ENCODE assay signal across 15 cellular contexts in genomic region chr14:68651652-68652432, GRCh38.
DNase-seq lines count a peak whose midpoint lies in the region; ATAC-seq and TF ChIP-seq lines count a peak whose summit lies in the region.
"Had no signal": no experiment of that assay in that cellular context is flagged by ENCODE, and none has a peak within 500 bp of the region (broad histone marks: within the 10 kb centered on the region; RNA-seq: fewer than 3 reads in every experiment).

No MANE protein-coding gene starts in this region.

- H3K9me3 ChIP-seq in heart right ventricle (no peaks in the 10 kb centered on the region), ovary (no peaks in the 10 kb centered on the region)

- peak; percentile 13 for TF ChIP-seq POLR2A in ovary (IDR thresholded peaks at IDR 0.05)

- intact Hi-C loops in heart right ventricle (cut with DNase I) (no loop called here), ovary (cut with DNase I) (loop anchor here in 3 of 4 donors (10.0 kb wide), 3 partner anchors 87 to 257 kb away; no protein-coding TSS in a partner anchor)

- WGBS in heart right ventricle, 2 donors, result 54 to 65% methylated on average over 22 of the region's 22 CpGs
- 43 to 46% (median 44%) methylated on average over 22 of the region's 22 CpGs for WGBS in ovary, 3 donors

- H3K27me3 ChIP-seq in heart right ventricle (no peaks in the 10 kb centered on the region), ovary (no peaks in the 10 kb centered on the region)

- peak overlapping the region; percentile 50 to 79 (median 70) for H3K27ac ChIP-seq in heart right ventricle
- H3K27ac ChIP-seq in ovary, result peak overlapping the region; percentile 46 to 80

- no peak for TF ChIP-seq EP300 in ovary (IDR thresholded peaks at IDR 0.05)

- H3K4me1 ChIP-seq in heart right ventricle (peaks cover 10 to 47% (median 40%) of the 10 kb centered on the region in 9 donors), ovary (ENCODE audit: insufficient read depth) (peaks cover 40% of the 10 kb centered on the region)

- peak; percentile 37 for DNase-seq in activated CD8-positive, alpha-beta memory T cell treated with anti-CD3 and anti-CD28 coated beads for 24 hours
- no peak for DNase-seq in activated CD8-positive, alpha-beta memory T cell treated with anti-CD3 and anti-CD28 coated beads, Interleukin-2, amount 50 U/mL, for 48 hours
- DNase-seq in heart right ventricle (no peak), ovary (peak; percentile 65 to 75 (median 71)), ureter (ENCODE audit: low spot score) (peak; percentile 47), hippocampal formation (lab: John Stamatoyannopoulos, UW) (no peak), COR-L47 (lab: John Stamatoyannopoulos, UW) (no peak), MV-4-11 (lab: John Stamatoyannopoulos, UW) (no peak)
- DNase-seq: activated CD4-positive, CD25-positive, alpha-beta regulatory T cell; activated gamma-delta T cell; DMS53; HFFc6; kidney; NCI-H1694 treated with DMSO at 0.1 percent for 48 hours; stimulated activated CD4-positive, alpha-beta T cell treated with anti-CD3 and anti-CD28 coated beads, Interleukin-4, amount 100 ng/mL, for 24 hours had no signal

- no peak overlapping the region for H3K4me3 ChIP-seq in heart right ventricle
- no peak overlapping the region for H3K4me3 ChIP-seq in ovary

- TF ChIP-seq CTCF in heart right ventricle (IDR thresholded peaks at IDR 0.05) (no peak), ovary (IDR thresholded peaks at IDR 0.05) (no peak)

- H3K36me3 ChIP-seq in heart right ventricle (no peaks in the 10 kb centered on the region), ovary (no peaks in the 10 kb centered on the region)

- peak; percentile 40 to 74 (median 60) for ATAC-seq in heart right ventricle

Comparison
In these comparisons a context has a peak if more than half of its experiments do, and no peak if none do; other contexts are left out.
1. DNase-seq: peak in activated CD8-positive, alpha-beta memory T cell treated with anti-CD3 and anti-CD28 coated beads for 24 hours (single experiment), ovary (5 of 5) and ureter (single experiment); none in activated CD8-positive, alpha-beta memory T cell treated with anti-CD3 and anti-CD28 coated beads, Interleukin-2, amount 50 U/mL, for 48 hours (single experiment), heart right ventricle (0 of 2), hippocampal formation (0 of 2), COR-L47 (single experiment) and MV-4-11 (single experiment).
2. intact Hi-C loops: an anchor here in ovary (10.0 kb wide); none called in heart right ventricle.